ENCODE assay signal across 12 cellular contexts in the genomic region with DNA sequence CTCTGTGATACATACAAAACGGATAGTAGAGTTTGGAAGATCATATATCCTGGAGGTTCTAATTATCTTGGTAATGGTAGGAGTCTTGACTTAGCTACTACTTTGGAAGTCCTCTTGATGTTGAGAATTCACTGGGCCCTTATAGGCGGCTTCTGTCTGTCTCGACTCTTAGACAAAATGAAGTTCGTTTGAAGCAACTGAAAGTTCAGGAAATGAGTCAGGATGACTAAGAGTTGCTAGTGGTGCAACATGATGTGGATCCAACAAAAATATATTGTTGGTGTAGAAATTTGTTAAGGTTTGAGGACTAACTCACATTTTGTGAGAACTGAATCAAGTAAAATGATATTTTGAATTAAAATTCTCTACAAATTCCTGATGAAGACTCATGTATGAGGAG.
A peak's percentile ranks its signal among the peaks of the same experiment; 100 is the strongest.
DNase-seq lines count a peak whose midpoint lies in the region; TF ChIP-seq lines count a peak whose summit lies in the region.
"Had no signal": no experiment of that assay in that cellular context is flagged by ENCODE, and none has a peak within 500 bp of the region (broad histone marks: within the 10 kb centered on the region; RNA-seq: fewer than 3 reads in every experiment).

No MANE protein-coding gene starts in this region.

- no peak overlapping the region for H2AK5ac ChIP-seq in mesendoderm (ENCODE audit: low read length)

- H3K4ac ChIP-seq in mesendoderm (ENCODE audit: low read depth, low read length) = no peak overlapping the region

- no peaks in the 10 kb centered on the region for H3K79me2 ChIP-seq in mesendoderm (ENCODE audit: control insufficient read depth, insufficient read depth, low read length)

- H3K18ac ChIP-seq in mesendoderm (ENCODE audit: low read length) = no peak overlapping the region

- H3K9ac ChIP-seq in mesendoderm (ENCODE audit: low read length) = no peak overlapping the region

- no peak overlapping the region for H3K27ac ChIP-seq in mesendoderm (ENCODE audit: low read depth, low read length)
- H3K27ac ChIP-seq: 22Rv1, SK-N-MC had no signal

- TF ChIP-seq CTCF in fibroblast of mammary gland (conservative IDR thresholded peaks at IDR 0.05; ENCODE audit: control insufficient read depth, insufficient read depth, low read depth, low read length) = no peak

- H3K4me2 ChIP-seq in mesendoderm (ENCODE audit: low read length) = no peak overlapping the region

- H3K27me3 ChIP-seq in mesendoderm (ENCODE audit: insufficient read depth, low read length, poor library complexity) = no peaks in the 10 kb centered on the region

- no peak overlapping the region for H3K23ac ChIP-seq in mesendoderm (ENCODE audit: low read length)

- H3K4me1 ChIP-seq in mesendoderm (ENCODE audit: control insufficient read depth, low read depth, low read length) = no peaks in the 10 kb centered on the region

- H2BK120ac ChIP-seq in mesendoderm (ENCODE audit: low read depth, low read length) = no peak overlapping the region

- H4K8ac ChIP-seq in mesendoderm (ENCODE audit: low read depth, low read length) = no peak overlapping the region

- H4K5ac ChIP-seq in mesendoderm (ENCODE audit: low read length) = no peak overlapping the region

- H3K36me3 ChIP-seq in mesendoderm (ENCODE audit: control insufficient read depth, insufficient read depth, low read length) = no peaks in the 10 kb centered on the region

- no peak overlapping the region for H3K56ac ChIP-seq in mesendoderm (ENCODE audit: low read length)

- no peaks in the 10 kb centered on the region for H3K79me1 ChIP-seq in mesendoderm (ENCODE audit: low read length)

- WGBS in mesendoderm (ENCODE audit: extremely low coverage, insufficient coverage, low lambda C conversion rate) = no CpG with 5 or more reads among the region's 4 CpGs

- no peak overlapping the region for H2BK15ac ChIP-seq in mesendoderm (replicated peaks; ENCODE audit: low read depth)

- DNase-seq in DMS53 (lab: John Stamatoyannopoulos, UW) = peak; percentile 44
- DNase-seq in DMS53 treated with DMSO at 0.1 percent for 48 hours (lab: John Stamatoyannopoulos, UW; ENCODE audit: unreplicated experiment) = no peak
- peak; percentile 22 for DNase-seq in SIG-M5 (lab: John Stamatoyannopoulos, UW)
- DNase-seq in fibroblast of mammary gland (ENCODE audit: low read depth) = peak; percentile 91
- DNase-seq in stromal cell of bone marrow (ENCODE audit: low read depth) = peak; percentile 82
- DNase-seq in stimulated activated CD4-positive, alpha-beta T cell treated with anti-CD3 and anti-CD28 coated beads, Interleukin-12 subunit alpha, Interleukin-12 subunit beta, amount 100 ng/mL, for 4 hours = no peak
- no peak for DNase-seq in mesendoderm
- no peak for DNase-seq in NCI-H1694 (lab: John Stamatoyannopoulos, UW)
- DNase-seq: islet precursor cell, NCI-H2029 treated with DMSO at 0.1 percent for 48 hours had no signal

- H2BK5ac ChIP-seq in mesendoderm (ENCODE audit: low read length) = no peak overlapping the region

- H3K4me3 ChIP-seq in fibroblast of mammary gland (ENCODE audit: control insufficient read depth, low read depth, low read length) (no peak overlapping the region), mesendoderm (ENCODE audit: low read length) (no peak overlapping the region)
- H3K4me3 ChIP-seq: SK-N-MC had no signal

Comparison
In these comparisons a context has a peak if more than half of its experiments do, and no peak if none do; other contexts are left out.
1. DNase-seq: peak in DMS53 (single experiment), SIG-M5 (single experiment), fibroblast of mammary gland (single experiment) and stromal cell of bone marrow (single experiment); none in DMS53 treated with DMSO at 0.1 percent for 48 hours (single experiment), stimulated activated CD4-positive, alpha-beta T cell treated with anti-CD3 and anti-CD28 coated beads, Interleukin-12 subunit alpha, Interleukin-12 subunit beta, amount 100 ng/mL, for 4 hours (single experiment), mesendoderm (single experiment) and NCI-H1694 (single experiment).